Comparison of ENCODE assay signal across 3 cellular contexts in genomic region chr2:127637236-127637630, GRCh38.
TF ChIP-seq lines count a peak whose summit lies in the region.

No MANE protein-coding gene starts in this region.

TF ChIP-seq in liver, 16 proteins besides CTCF, POLR2A, EP300 and RAD21:
- TF ChIP-seq NR2F2 (IDR thresholded peaks at IDR 0.05) (peak; percentile 12), HNF4A (conservative IDR thresholded peaks at IDR 0.05) (no peak)

TF ChIP-seq in HepG2, 621 proteins besides CTCF, POLR2A, EP300 and RAD21:
- TF ChIP-seq RFX3 (CRISPR knock-in tag; IDR thresholded peaks at IDR 0.05), result no peak
TF ChIP-seq in HepG2: peak in this region for 0.

TF ChIP-seq in endothelial cell of umbilical vein, 7 proteins besides CTCF, POLR2A, EP300 and RAD21:
- TF ChIP-seq MAX (IDR thresholded peaks at IDR 0.05; ENCODE audit: insufficient read depth, insufficient read length), result no peak
- TF ChIP-seq MYC (IDR thresholded peaks at IDR 0.05; ENCODE audit: low read depth, low read length), result no peak
- no peak for TF ChIP-seq GATA2 (IDR thresholded peaks at IDR 0.05; ENCODE audit: insufficient read depth, insufficient read length, low read depth, low read length)
- no peak for TF ChIP-seq FOS (IDR thresholded peaks at IDR 0.05; ENCODE audit: borderline replicate concordance, insufficient read depth, low read length)
- no peak for TF ChIP-seq POLR2AphosphoS5 (IDR thresholded peaks at IDR 0.05; ENCODE audit: insufficient read depth, low read depth, low read length)
- no peak for TF ChIP-seq JUN (IDR thresholded peaks at IDR 0.05; ENCODE audit: borderline replicate concordance, insufficient read depth, insufficient read length, low read depth)
- no peak for TF ChIP-seq EZH2 (IDR thresholded peaks at IDR 0.05; ENCODE audit: borderline replicate concordance, low read depth, low read length, severe bottlenecking)
TF ChIP-seq in endothelial cell of umbilical vein: peak in this region for 0.
